8 cellular contexts compared by ENCODE assay signal in genomic region chr3:138267083-138267482, GRCh38.
"Had no signal": no experiment of that assay in that cellular context is flagged by ENCODE, and none has a peak within 500 bp of the region (broad histone marks: within the 10 kb centered on the region; RNA-seq: fewer than 3 reads in every experiment).

No MANE protein-coding gene starts in this region.

- DNase-seq: GM23248, GOT3, H7, HFFc6, KBM-7 had no signal

- H3K4me3 ChIP-seq: GM23248, HAP-1 had no signal

- H3K27ac ChIP-seq: GM23248, KMS-11 had no signal

- H3K9ac ChIP-seq: GM23248, KMS-11 had no signal

- H3K4me2 ChIP-seq: KMS-11 had no signal

- H3K4me1 ChIP-seq: HAP-1 had no signal

- H3K9me3 ChIP-seq: HAP-1 had no signal

- H2AFZ ChIP-seq: GM23248 had no signal

- ATAC-seq: HCT116 had no signal
